In genomic region chr9:125043148-125043547, GRCh38 we compare ENCODE assay signal across 27 cellular contexts.
"Had no signal": no experiment of that assay in that cellular context is flagged by ENCODE, and none has a peak within 500 bp of the region (broad histone marks: within the 10 kb centered on the region; RNA-seq: fewer than 3 reads in every experiment).

No MANE protein-coding gene starts in this region.

- ATAC-seq: stimulated activated effector memory CD8-positive, alpha-beta T cell treated with anti-CD3 and anti-CD28 coated beads, Interleukin-12 subunit alpha, Interleukin-12 subunit beta, amount 100 ng/mL, for 72 hours; stimulated activated memory B cell treated with anti-CD40 and anti-IgM and Interleukin-4, amounts not matched to agents 10 μg/mL and 1 μg/mL and 100 μg/mL, for 72 hours; stimulated activated naive B cell treated with anti-CD40 and anti-IgM and Interleukin-4, amounts not matched to agents 10 μg/mL and 1 μg/mL and 100 μg/mL, for 72 hours; stimulated activated naive CD8-positive, alpha-beta T cell treated with anti-CD3 and anti-CD28 coated beads, Interleukin-15, amount 100 ng/mL, for 72 hours; stimulated activated naive CD8-positive, alpha-beta T cell treated with anti-CD3 and anti-CD28 coated beads, Interleukin-15, Interleukin-2, amounts not matched to agents 100 U/mL and 50 U/mL, for 24 hours; upper lobe of right lung had no signal

- H3K9me3 ChIP-seq: stomach, suprapubic skin, testis, thoracic aorta, thyroid gland, tibial artery, tibial nerve, transverse colon, upper lobe of left lung, upper lobe of right lung, uterus, vagina had no signal

- FAIRE-seq: urothelium cell line had no signal

- DNase-seq: stimulated activated CD4-positive, alpha-beta T cell treated with anti-CD3 and anti-CD28 coated beads, Interleukin-2, amount 100 ng/mL, for 48 hours; stimulated activated CD4-positive, alpha-beta T cell treated with anti-CD3 and anti-CD28 coated beads, Interleukin-4, amount 100 ng/mL, for 1 hour; stimulated activated CD4-positive, alpha-beta T cell treated with anti-CD3 and anti-CD28 coated beads, Interleukin-4, amount 100 ng/mL, for 24 hours; stimulated activated CD4-positive, alpha-beta T cell treated with anti-CD3 and anti-CD28 coated beads, Interleukin-4, amount 100 ng/mL, for 4 hours; stimulated activated CD8-positive, alpha-beta memory T cell treated with anti-CD3 and anti-CD28 coated beads, Interleukin-4, amount 100 ng/mL, for 48 hours; stimulated activated naive B cell treated with anti-CD40 and anti-IgM and Interleukin-4, amounts not matched to agents 10 μg/mL and 1 μg/mL and 100 μg/mL, for 72 hours; stimulated activated naive CD4-positive, alpha-beta T cell; stimulated activated naive CD4-positive, alpha-beta T cell treated with Interleukin-2 at 50 U/mL for 16 hours; stimulated activated naive CD8-positive, alpha-beta T cell treated with anti-CD3 and anti-CD28 coated beads, Interleukin-15, amount 100 ng/mL, for 72 hours; stimulated activated naive CD8-positive, alpha-beta T cell treated with anti-CD3 and anti-CD28 coated beads, Interleukin-15, Interleukin-2, amounts not matched to agents 100 U/mL and 50 U/mL, for 24 hours; stomach; substantia nigra; testis; thyroid gland; tibial artery; transverse colon; trophoblast cell; upper lobe of left lung; upper lobe of right lung; uterus had no signal

- H3K4me1 ChIP-seq: stomach, suprapubic skin, testis, thyroid gland, tibial artery, tibial nerve, upper lobe of left lung, upper lobe of right lung, uterus, vagina had no signal

- H3K36me3 ChIP-seq: suprapubic skin, thoracic aorta, thyroid gland, transverse colon, upper lobe of left lung, upper lobe of right lung, uterus, vagina had no signal

- H3K4me3 ChIP-seq: stomach, suprapubic skin, testis, thoracic aorta, thyroid gland, tibial artery, tibial nerve, transverse colon, upper lobe of left lung, upper lobe of right lung, uterus, vagina had no signal

- H3K27me3 ChIP-seq: stomach, suprapubic skin, testis, thyroid gland, tibial artery, tibial nerve, transverse colon, upper lobe of left lung, upper lobe of right lung, uterus, vagina had no signal

- H3K27ac ChIP-seq: stomach, suprapubic skin, testis, thoracic aorta, thyroid gland, tibial artery, tibial nerve, transverse colon, upper lobe of left lung, upper lobe of right lung, uterus, vagina had no signal
